Comparison of ENCODE assay signal across 3 cellular contexts in genomic region chr5:13984888-13985287, GRCh38. TPM values are rescaled to one million over a fixed set of nuclear protein-coding genes. Genes with fewer than 3 reads are reported as not detected.
"Had no signal": no experiment of that assay in that cellular context is flagged by ENCODE, and none has a peak within 500 bp of the region (broad histone marks: within the 10 kb centered on the region; RNA-seq: fewer than 3 reads in every experiment).

No MANE protein-coding gene starts in this region.

RNA-seq across cellular contexts. Expression of gene DNAH5, which starts 40.4 kb away (rescaled TPM):
- total RNA-seq: mononuclear cell; naive thymus-derived CD4-positive, alpha-beta T cell had no signal
- polyA plus RNA-seq: immature natural killer cell; naive thymus-derived CD4-positive, alpha-beta T cell had no signal
